ENCODE assay signal across 15 cellular contexts in genomic region chr2:134676960-134677359, GRCh38. TPM values are rescaled to one million over a fixed set of nuclear protein-coding genes. Genes with fewer than 3 reads are reported as not detected.
DNase-seq lines count a peak whose midpoint lies in the region; ATAC-seq, FAIRE-seq and TF ChIP-seq lines count a peak whose summit lies in the region.
"Had no signal": no experiment of that assay in that cellular context is flagged by ENCODE, and none has a peak within 500 bp of the region (broad histone marks: within the 10 kb centered on the region; RNA-seq: fewer than 3 reads in every experiment).

No MANE protein-coding gene starts in this region.

- DNase-seq in activated naive CD4-positive, alpha-beta T cell treated with anti-CD3 and anti-CD28 coated beads, Interleukin-2, amount 50 U/mL, for 72 hours (ENCODE audit: low spot score in 2 of 2), result no peak
- DNase-seq in T-cell (peak in 5 of 34 experiments; percentile 10 to 36 (median 21)), H1 (ENCODE audit: low read depth in 1 of 2, low spot score in 2 of 2) (no peak), SIG-M5 (lab: John Stamatoyannopoulos, UW) (no peak), type B pancreatic cell (ENCODE audit: extremely low spot score, unreplicated experiment) (no peak)
- no peak for DNase-seq in stimulated activated naive B cell treated with anti-CD40 and anti-IgM and Interleukin-4, amounts not matched to agents 10 μg/mL and 1 μg/mL and 100 μg/mL, for 72 hours
- DNase-seq in activated CD8-positive, alpha-beta memory T cell treated with anti-CD3 and anti-CD28 coated beads, Interleukin-2, amount 50 U/mL, for 48 hours, result no peak
- DNase-seq: activated CD4-positive, CD25-positive, alpha-beta regulatory T cell; DMS153; NCI-H1694; NCI-H446 had no signal

- H2BK120ac ChIP-seq in H1 (replicated peaks; ENCODE audit: low read depth, low read length), result no peak overlapping the region

- no peaks in the 10 kb centered on the region for H3K9me3 Mint-ChIP-seq in activated naive CD4-positive, alpha-beta T cell treated with anti-CD3 and anti-CD28 coated beads, Interleukin-2, amount 50 U/mL, for 24 hours
- H3K9me3 Mint-ChIP-seq in activated naive CD4-positive, alpha-beta T cell treated with anti-CD3 and anti-CD28 coated beads, Interleukin-2, amount 50 U/mL, for 72 hours, result peaks cover 0 to 5% of the 10 kb centered on the region in 2 donors
- peaks cover 0 to 4% (median 0%) of the 10 kb centered on the region in 3 donors for H3K9me3 Mint-ChIP-seq in T-cell
- H3K9me3 Mint-ChIP-seq in stimulated activated naive B cell treated with anti-CD40 and anti-IgM and Interleukin-4, amounts not matched to agents 10 μg/mL and 1 μg/mL and 100 μg/mL, for 72 hours, result peaks cover 0 to 1% of the 10 kb centered on the region in 2 donors
- H3K9me3 Mint-ChIP-seq in type B pancreatic cell, result no peaks in the 10 kb centered on the region

- H4K20me1 ChIP-seq in H1 (replicated peaks in 1 of 2; ENCODE audit: control insufficient read depth in 1 of 2, insufficient read depth in 2 of 2, low read length in 2 of 2), result no peaks in the 10 kb centered on the region

- FAIRE-seq in H1 (lab: Jason Lieb, UNC), result no peak

- no peak overlapping the region for H3K18ac ChIP-seq in H1 (ENCODE audit: extremely low read depth, low read length)

- H3K9ac ChIP-seq in H1 (replicated peaks in 1 of 4; ENCODE audit: extremely low read depth in 1 of 4, low read depth in 3 of 4, low read length in 3 of 4), result no peak overlapping the region

- TF ChIP-seq RAD21 in H1 (IDR thresholded peaks at IDR 0.05 in 1 of 2, conservative IDR thresholded peaks at IDR 0.05 in 1 of 2; ENCODE audit: low read depth in 2 of 2, low read length in 2 of 2), result no peak

- H4K5ac ChIP-seq in H1 (ENCODE audit: insufficient read length, low read depth, low read length), result no peak overlapping the region

- peak overlapping the region; percentile 17 for H4K91ac ChIP-seq in H1 (replicated peaks; ENCODE audit: insufficient read length, low read length)

- H2AK5ac ChIP-seq in H1 (ENCODE audit: low read depth, low read length), result no peak overlapping the region

- no peaks in the 10 kb centered on the region for H3K23me2 ChIP-seq in H1 (ENCODE audit: low read depth, low read length)

- no peak overlapping the region for H3K4me3 ChIP-seq in H1 (ENCODE audit: extremely low read depth in 1 of 4, insufficient read depth in 2 of 4, low read depth in 3 of 4, low read length in 4 of 4)

- H3K4me3 Mint-ChIP-seq in activated naive CD4-positive, alpha-beta T cell treated with anti-CD3 and anti-CD28 coated beads, Interleukin-2, amount 50 U/mL, for 24 hours, result peak overlapping the region; percentile 59
- H3K4me3 Mint-ChIP-seq in T-cell (peak overlapping the region in 2 of 3 donors; percentile 14 to 76), type B pancreatic cell (no peak overlapping the region)
- H3K4me3 Mint-ChIP-seq in stimulated activated naive B cell treated with anti-CD40 and anti-IgM and Interleukin-4, amounts not matched to agents 10 μg/mL and 1 μg/mL and 100 μg/mL, for 72 hours, result peak overlapping the region in 1 of 2 donors; percentile 52
- H3K4me3 Mint-ChIP-seq: nephron had no signal

- H3K4ac ChIP-seq in H1 (replicated peaks; ENCODE audit: insufficient read length, low read depth, low read length), result no peak overlapping the region

- H2BK20ac ChIP-seq in H1 (ENCODE audit: low read length), result no peak overlapping the region

- H3K27ac ChIP-seq in H1 (ENCODE audit: low read depth, low read length), result no peak overlapping the region

- no peaks in the 10 kb centered on the region for H3K27me3 ChIP-seq in H1 (replicated peaks in 1 of 4; ENCODE audit: control insufficient read depth in 3 of 4, extremely low read depth in 1 of 4, insufficient read depth in 3 of 4, low read length in 3 of 4)

- no peaks in the 10 kb centered on the region for H3K79me2 ChIP-seq in H1 (ENCODE audit: control insufficient read depth in 1 of 2, insufficient read depth in 2 of 2, low read length in 2 of 2)

- TF ChIP-seq CTCF in H1 (IDR thresholded peaks at IDR 0.05; ENCODE audit: control extremely low read depth in 1 of 3, insufficient read depth in 1 of 3, low read depth in 1 of 3, low read length in 3 of 3), result no peak
- TF ChIP-seq CTCF in type B pancreatic cell (conservative IDR thresholded peaks at IDR 0.05), result no peak

- H3K27ac Mint-ChIP-seq in activated naive CD4-positive, alpha-beta T cell treated with anti-CD3 and anti-CD28 coated beads, Interleukin-2, amount 50 U/mL, for 24 hours, result peak overlapping the region; percentile 42
- no peak overlapping the region for H3K27ac Mint-ChIP-seq in activated naive CD4-positive, alpha-beta T cell treated with anti-CD3 and anti-CD28 coated beads, Interleukin-2, amount 50 U/mL, for 72 hours
- H3K27ac Mint-ChIP-seq in T-cell (peak overlapping the region; percentile 36 to 62), type B pancreatic cell (no peak overlapping the region)
- peak overlapping the region; percentile 57 for H3K27ac Mint-ChIP-seq in stimulated activated naive B cell treated with anti-CD40 and anti-IgM and Interleukin-4, amounts not matched to agents 10 μg/mL and 1 μg/mL and 100 μg/mL, for 72 hours
- H3K27ac Mint-ChIP-seq: nephron had no signal

- POLR2A ChIA-PET in T-cell (lab: Charles Lee) (no interaction called here), H1 (lab: Charles Lee; ENCODE audit: partially characterized antibody) (interaction anchor here (0.6 kb wide), 1 partner anchor 36 kb away, joined by 3 read pairs; no protein-coding TSS in a partner anchor)

- CTCF ChIA-PET in T-cell (lab: Charles Lee) (interaction anchor here in 1 of 2 donors (0.7 kb wide), 1 partner anchor 49 kb away, joined by 3 read pairs; no protein-coding TSS in a partner anchor), H1 (lab: Charles Lee; ENCODE audit: partially characterized antibody) (interaction anchor here (1.1 to 1.4 kb wide), 2 partner anchors 11 to 20 kb away, joined by 3 read pairs; no protein-coding TSS in a partner anchor)

- no peak overlapping the region; the same call in 1 of the 2 replicates for H4K8ac ChIP-seq in H1 (ENCODE audit: extremely low read depth, insufficient read depth, low read length)

- no peak overlapping the region for H3K4me2 ChIP-seq in H1 (ENCODE audit: insufficient read depth in 1 of 2, low read depth in 2 of 2, low read length in 2 of 2)

- TF ChIP-seq EP300 in H1 (IDR thresholded peaks at IDR 0.05; ENCODE audit: borderline replicate concordance in 1 of 2, low read depth in 2 of 2, low read length in 2 of 2), result no peak

- H3K4me1 Mint-ChIP-seq in activated naive CD4-positive, alpha-beta T cell treated with anti-CD3 and anti-CD28 coated beads, Interleukin-2, amount 50 U/mL, for 24 hours, result peaks cover 55% of the 10 kb centered on the region
- H3K4me1 Mint-ChIP-seq in T-cell, result peaks cover 67 to 78% (median 78%) of the 10 kb centered on the region in 3 donors
- peaks cover 18 to 29% of the 10 kb centered on the region in 2 donors for H3K4me1 Mint-ChIP-seq in stimulated activated naive B cell treated with anti-CD40 and anti-IgM and Interleukin-4, amounts not matched to agents 10 μg/mL and 1 μg/mL and 100 μg/mL, for 72 hours
- no peaks in the 10 kb centered on the region for H3K4me1 Mint-ChIP-seq in type B pancreatic cell (ENCODE audit: unreplicated experiment)

- no peak overlapping the region for H3K23ac ChIP-seq in H1 (ENCODE audit: insufficient read length)

- H3K56ac ChIP-seq in H1 (replicated peaks; ENCODE audit: insufficient read length, low read depth, low read length), result no peak overlapping the region

- H2BK15ac ChIP-seq in H1 (ENCODE audit: low read length), result no peak overlapping the region

- H3K36me3 ChIP-seq in H1 (ENCODE audit: control insufficient read depth in 2 of 4, insufficient read depth in 4 of 4, low read length in 3 of 4), result no peaks in the 10 kb centered on the region

- no peak overlapping the region for H2AFZ ChIP-seq in H1 (ENCODE audit: low read length)

- H3K4me1 ChIP-seq in H1 (replicated peaks in 1 of 4; ENCODE audit: control insufficient read depth in 3 of 4, insufficient read depth in 4 of 4, low read length in 3 of 4), result peaks cover 0 to 6% (median 1%) of the 10 kb centered on the region in 4 experiments; a peak in 1 of 7 replicates

- H3K14ac ChIP-seq in H1 (ENCODE audit: insufficient read length), result no peak overlapping the region

- ATAC-seq in activated naive CD4-positive, alpha-beta T cell treated with anti-CD3 and anti-CD28 coated beads, Interleukin-2, amount 50 U/mL, for 72 hours, result no peak
- ATAC-seq in T-cell (replicated peaks in 1 of 4), result peak in 3 of 4 experiments; percentile 58 to 70 (median 67)
- ATAC-seq in stimulated activated naive B cell treated with anti-CD40 and anti-IgM and Interleukin-4, amounts not matched to agents 10 μg/mL and 1 μg/mL and 100 μg/mL, for 72 hours (replicated peaks), result no peak

- WGBS in H1 (ENCODE audit: extremely low coverage in 1 of 2, insufficient coverage in 1 of 2, insufficient read length in 1 of 2, insufficient replicate concordance in 2 of 2, low coverage in 1 of 2, low lambda C conversion rate in 2 of 2, missing lambda C conversion rate in 1 of 2), 2 experiments, result 87% methylated on average over 12 of the region's 12 CpGs; no CpG with 5 or more reads in 1 of the 2 experiments

- no peaks in the 10 kb centered on the region for H3K9me3 ChIP-seq in H1 (ENCODE audit: insufficient read depth in 2 of 2, low read depth in 1 of 2, low read length in 1 of 2)

- no peak overlapping the region for H2BK12ac ChIP-seq in H1 (ENCODE audit: low read depth, low read length)

- H2BK5ac ChIP-seq in H1 (ENCODE audit: low read depth, low read length), result no peak overlapping the region

- TF ChIP-seq POLR2A in H1 (IDR thresholded peaks at IDR 0.05; ENCODE audit: control extremely low read depth in 1 of 2, low read depth in 2 of 2, low read length in 2 of 2), result no peak

- no peaks in the 10 kb centered on the region for H3K36me3 Mint-ChIP-seq in activated naive CD4-positive, alpha-beta T cell treated with anti-CD3 and anti-CD28 coated beads, Interleukin-2, amount 50 U/mL, for 24 hours
- no peaks in the 10 kb centered on the region for H3K36me3 Mint-ChIP-seq in activated naive CD4-positive, alpha-beta T cell treated with anti-CD3 and anti-CD28 coated beads, Interleukin-2, amount 50 U/mL, for 72 hours
- H3K36me3 Mint-ChIP-seq in T-cell (no peaks in the 10 kb centered on the region), type B pancreatic cell (no peaks in the 10 kb centered on the region)
- no peaks in the 10 kb centered on the region for H3K36me3 Mint-ChIP-seq in stimulated activated naive B cell treated with anti-CD40 and anti-IgM and Interleukin-4, amounts not matched to agents 10 μg/mL and 1 μg/mL and 100 μg/mL, for 72 hours

- H3K27me3 Mint-ChIP-seq in activated naive CD4-positive, alpha-beta T cell treated with anti-CD3 and anti-CD28 coated beads, Interleukin-2, amount 50 U/mL, for 24 hours, result no peaks in the 10 kb centered on the region
- H3K27me3 Mint-ChIP-seq in T-cell, result no peaks in the 10 kb centered on the region
- peaks cover 6 to 12% of the 10 kb centered on the region in 2 donors for H3K27me3 Mint-ChIP-seq in stimulated activated naive B cell treated with anti-CD40 and anti-IgM and Interleukin-4, amounts not matched to agents 10 μg/mL and 1 μg/mL and 100 μg/mL, for 72 hours
- H3K27me3 Mint-ChIP-seq in type B pancreatic cell, result no peaks in the 10 kb centered on the region

- H3K79me1 ChIP-seq in H1 (ENCODE audit: low read depth, low read length), result no peaks in the 10 kb centered on the region

RNA-seq across cellular contexts. Expression of gene TMEM163, which starts 41.8 kb away (rescaled TPM):
- total RNA-seq in activated naive CD4-positive, alpha-beta T cell treated with anti-CD3 and anti-CD28 coated beads, Interleukin-2, amount 50 U/mL, for 72 hours, result under 1 TPM in 1 of 2 donors, not detected in 1; 0.16 TPM
- total RNA-seq in T-cell (under 1 TPM; 0.18 to 0.73 (median 0.35) TPM), type B pancreatic cell (ENCODE audit: low replicate concordance) (4.0 and 4.1 TPM in 2 replicates)
- total RNA-seq in H1 (2021; fragmentation: NEBNext Ultra II Directional; extraction: Animal tissue kit (Norgen Biotek cat#: 25700)), result 2.8 and 2.9 TPM in 2 replicates
- polyA plus RNA-seq in H1 (2011; rRNA removed), result 3.1 and 3.2 TPM in 2 replicates
- 2.4 TPM for polyA plus RNA-seq in H1 (2011; cell fraction: cytosol; rRNA removed)
- polyA plus RNA-seq in H1 (2011; cell fraction: nucleus; rRNA removed), result 2.6 TPM
- 2.8 to 3.5 TPM (median 3.1 TPM) in 4 replicates for polyA plus RNA-seq in H1 (2012, experiment 1 of 2)
- 2.8 TPM for polyA plus RNA-seq in H1 (2012, experiment 2 of 2)
- polyA plus RNA-seq in H1 (2013, experiment 1 of 2), result 1.4 TPM
- polyA plus RNA-seq in H1 (2013, experiment 2 of 2), result 2.0 TPM
- 2.7 TPM in 2 replicates for polyA minus RNA-seq in H1 (2011; rRNA and poly(A)+ RNA removed)
- polyA minus RNA-seq in H1 (2011; cell fraction: cytosol; rRNA and poly(A)+ RNA removed), result 0.59 TPM
- polyA minus RNA-seq in H1 (2011; cell fraction: nucleus; rRNA and poly(A)+ RNA removed), result 1.2 TPM
- total RNA-seq: H4, lung microvascular endothelial cell had no signal

Comparison
In these comparisons a context has a peak if more than half of its experiments do, and no peak if none do; other contexts are left out.
1. H3K27ac Mint-ChIP-seq: peak in activated naive CD4-positive, alpha-beta T cell treated with anti-CD3 and anti-CD28 coated beads, Interleukin-2, amount 50 U/mL, for 24 hours (single experiment), T-cell (2 of 2) and stimulated activated naive B cell treated with anti-CD40 and anti-IgM and Interleukin-4, amounts not matched to agents 10 μg/mL and 1 μg/mL and 100 μg/mL, for 72 hours (single experiment); none in activated naive CD4-positive, alpha-beta T cell treated with anti-CD3 and anti-CD28 coated beads, Interleukin-2, amount 50 U/mL, for 72 hours (0 of 2) and type B pancreatic cell (single experiment).
2. ATAC-seq: peak in T-cell (3 of 4); none in activated naive CD4-positive, alpha-beta T cell treated with anti-CD3 and anti-CD28 coated beads, Interleukin-2, amount 50 U/mL, for 72 hours (0 of 2) and stimulated activated naive B cell treated with anti-CD40 and anti-IgM and Interleukin-4, amounts not matched to agents 10 μg/mL and 1 μg/mL and 100 μg/mL, for 72 hours (0 of 2).